Comparison of ENCODE assay signal across 20 cellular contexts in genomic region chr11:3902441-3902840, GRCh38. TPM values are rescaled to one million over a fixed set of nuclear protein-coding genes. Genes with fewer than 3 reads are reported as not detected.
DNase-seq lines count a peak whose midpoint lies in the region; ATAC-seq and TF ChIP-seq lines count a peak whose summit lies in the region.
"Had no signal": no experiment of that assay in that cellular context is flagged by ENCODE, and none has a peak within 500 bp of the region (broad histone marks: within the 10 kb centered on the region; RNA-seq: fewer than 3 reads in every experiment).

No MANE protein-coding gene starts in this region.

- POLR2A ChIA-PET in CD8-positive, alpha-beta memory T cell (lab: Charles Lee): interaction anchor here (1.9 kb wide), 1 partner anchor 61 kb away, joined by 4 read pairs; no protein-coding TSS in a partner anchor
- POLR2A ChIA-PET in OCI-LY7 (lab: Charles Lee): interaction anchor here (0.6 to 2.9 kb wide), 10 partner anchors 8 to 222 kb away, joined by 3 to 12 read pairs (median 6); partner anchors contain the start of gene STIM1

- no peaks in the 10 kb centered on the region for H3K9me3 ChIP-seq in CD8-positive, alpha-beta memory T cell (ENCODE audit: low read length)
- H3K9me3 ChIP-seq in OCI-LY7 (ENCODE audit: low read length) (no peaks in the 10 kb centered on the region), body of pancreas (no peaks in the 10 kb centered on the region), psoas muscle (no peaks in the 10 kb centered on the region)
- H3K9me3 ChIP-seq: BLaER1, thyroid gland had no signal

- H3K27ac Mint-ChIP-seq in CD8-positive, alpha-beta memory T cell: peak overlapping the region; percentile 59 to 91 (median 82)
- H3K27ac Mint-ChIP-seq: progenitor cell of endocrine pancreas had no signal

- H3K4me1 ChIP-seq in CD8-positive, alpha-beta memory T cell (ENCODE audit: insufficient read depth, low read length): peaks cover 72% of the 10 kb centered on the region
- H3K4me1 ChIP-seq in OCI-LY7 (ENCODE audit: insufficient read depth, low read length, poor library complexity, severe bottlenecking) (peaks cover 57% of the 10 kb centered on the region), body of pancreas (peaks cover 42% of the 10 kb centered on the region), psoas muscle (peaks cover 66% of the 10 kb centered on the region)

- WGBS in body of pancreas, 2 donors: 39 to 41% methylated on average over 6 to 7 of the region's 7 CpGs
- WGBS in psoas muscle, 3 donors: 52 to 65% (median 55%) methylated on average over 7 of the region's 7 CpGs

- no peak overlapping the region for H3K27ac ChIP-seq in CD8-positive, alpha-beta memory T cell (ENCODE audit: low read depth, low read length)
- no peak overlapping the region for H3K27ac ChIP-seq in OCI-LY7 (ENCODE audit: low read depth, low read length, poor library complexity, severe bottlenecking)
- peak overlapping the region in 3 of 4 donors; percentile 1 to 62 (median 34) for H3K27ac ChIP-seq in body of pancreas
- H3K27ac ChIP-seq in psoas muscle: peak overlapping the region; percentile 56
- H3K27ac ChIP-seq: BLaER1, coronary artery had no signal

- ATAC-seq in body of pancreas (no peak), psoas muscle (no peak), GM21526 (IDR thresholded peaks at IDR 0.05; ENCODE audit: low FRiP score, unreplicated experiment) (no peak), HG03025 (IDR thresholded peaks at IDR 0.05; ENCODE audit: low FRiP score, unreplicated experiment) (no peak)
- ATAC-seq: left ventricle myocardium superior had no signal

- H3K4me2 ChIP-seq in OCI-LY7 (ENCODE audit: low read length): peak overlapping the region; percentile 71
- H3K4me2 ChIP-seq: smooth muscle cell had no signal

- no peak overlapping the region for H2AFZ ChIP-seq in OCI-LY7 (ENCODE audit: low read length)

- H3K9me3 Mint-ChIP-seq in CD8-positive, alpha-beta memory T cell: peaks cover 0 to under 1% (median 0%) of the 10 kb centered on the region in 5 donors

- peak overlapping the region; percentile 4 to 59 (median 24) for H3K4me3 Mint-ChIP-seq in CD8-positive, alpha-beta memory T cell

- H3K9me2 ChIP-seq in OCI-LY7 (ENCODE audit: insufficient read depth, low read length): no peaks in the 10 kb centered on the region

- no peaks in the 10 kb centered on the region for H3K27me3 ChIP-seq in CD8-positive, alpha-beta memory T cell (ENCODE audit: insufficient read depth, low read length, poor library complexity, severe bottlenecking)
- H3K27me3 ChIP-seq in body of pancreas (no peaks in the 10 kb centered on the region), psoas muscle (ENCODE audit: insufficient read depth in 3 of 3, low read length in 2 of 3) (no peaks in the 10 kb centered on the region)
- H3K27me3 ChIP-seq: BLaER1, thyroid gland had no signal

- no peaks in the 10 kb centered on the region for H3K36me3 Mint-ChIP-seq in CD8-positive, alpha-beta memory T cell

- H4K20me1 ChIP-seq in OCI-LY7 (ENCODE audit: insufficient read depth, low read length): no peaks in the 10 kb centered on the region; the same call in 1 of the 2 replicates

- no peaks in the 10 kb centered on the region for H3K27me3 Mint-ChIP-seq in CD8-positive, alpha-beta memory T cell
- H3K27me3 Mint-ChIP-seq: progenitor cell of endocrine pancreas had no signal

- TF ChIP-seq CTCF in OCI-LY7 (conservative IDR thresholded peaks at IDR 0.05; ENCODE audit: low read length) (no peak), body of pancreas (IDR thresholded peaks at IDR 0.05) (no peak), psoas muscle (IDR thresholded peaks at IDR 0.05) (no peak)

- BruUV-seq in OCI-LY7 (replicated peaks; lab: Mats Ljungman, UMichigan): no TSS peak

- no peak for DNase-seq in CD8-positive, alpha-beta memory T cell
- DNase-seq in OCI-LY7 (ENCODE audit: low spot score): no peak
- DNase-seq in body of pancreas: peak in 3 of 4 donors; percentile 14 to 49 (median 30)
- no peak for DNase-seq in psoas muscle
- DNase-seq in kidney tubule cell (ENCODE audit: low spot score): no peak
- DNase-seq: activated CD4-positive, CD25-positive, alpha-beta regulatory T cell; activated gamma-delta T cell; DND-41; Karpas-422; left ventricle myocardium superior; NCI-H1417 treated with DMSO at 0.1 percent for 48 hours; NCI-H2171 treated with DMSO at 0.1 percent for 48 hours; NCI-H774; thyroid gland had no signal

- peaks cover 66 to 73% (median 70%) of the 10 kb centered on the region in 3 donors for H3K4me1 Mint-ChIP-seq in CD8-positive, alpha-beta memory T cell

- H3K79me2 ChIP-seq in OCI-LY7 (ENCODE audit: insufficient read depth, low read depth, low read length): peaks cover 33% of the 10 kb centered on the region; the same call in 1 of the 2 replicates

- H3K36me3 ChIP-seq in CD8-positive, alpha-beta memory T cell (ENCODE audit: insufficient read depth, low read length): no peaks in the 10 kb centered on the region
- H3K36me3 ChIP-seq in OCI-LY7 (ENCODE audit: insufficient read depth, low read length): no peaks in the 10 kb centered on the region
- no peaks in the 10 kb centered on the region for H3K36me3 ChIP-seq in body of pancreas (replicated peaks in 1 of 2; ENCODE audit: insufficient read depth in 1 of 2, low read depth in 2 of 2)
- H3K36me3 ChIP-seq in psoas muscle (ENCODE audit: insufficient read depth in 1 of 2, low read depth in 1 of 2): no peaks in the 10 kb centered on the region
- H3K36me3 ChIP-seq: BLaER1, thyroid gland had no signal

- CTCF ChIA-PET in CD8-positive, alpha-beta memory T cell (lab: Charles Lee): interaction anchor here (1.2 to 2.5 kb wide), 5 partner anchors 8 to 171 kb away, joined by 3 to 22 read pairs (median 4); partner anchors contain the start of gene STIM1
- CTCF ChIA-PET in OCI-LY7 (lab: Charles Lee; ENCODE audit: unreplicated experiment): interaction anchor here (1.4 kb wide), 1 partner anchor 48 kb away, joined by 6 read pairs; the partner anchor contains the start of gene STIM1

- H3K4me3 ChIP-seq in CD8-positive, alpha-beta memory T cell (ENCODE audit: low read length): no peak overlapping the region
- H3K4me3 ChIP-seq in OCI-LY7 (ENCODE audit: low read depth, low read length, poor library complexity, severe bottlenecking) (no peak overlapping the region), body of pancreas (no peak overlapping the region), psoas muscle (no peak overlapping the region)
- H3K4me3 ChIP-seq: BLaER1, coronary artery, smooth muscle cell, thyroid gland had no signal

- TF ChIP-seq POLR2A in body of pancreas (IDR thresholded peaks at IDR 0.05): no peak

- intact Hi-C loops in OCI-LY7 (cut with micrococcal nuclease; ENCODE audit: unreplicated experiment) (no loop called here), body of pancreas (cut with DNase I) (no loop called here), psoas muscle (cut with DNase I) (no loop called here)

RNA-seq across cellular contexts. Expression of gene STIM1, which starts 47.0 kb away (rescaled TPM):
- 10 to 100 TPM; 45.6 to 46.0 TPM for total RNA-seq in CD8-positive, alpha-beta memory T cell
- polyA plus RNA-seq in CD8-positive, alpha-beta memory T cell: 43.8 TPM
- 20.9 and 21.0 TPM in 2 replicates for total RNA-seq in OCI-LY7 (2014; rRNA removed; shearing (Covaris generic))
- total RNA-seq in OCI-LY7 (2022) (49.1 and 55.4 TPM in 2 replicates), body of pancreas (10 to 100 TPM; 20.4 to 24.6 TPM), psoas muscle (100 to 1,000 TPM in 3 of 4 donors, 10 to 100 TPM in 1; 97.5 to 147 (median 112) TPM)
- 100 to 1,000 TPM in 1 of 3 donors, 10 to 100 TPM in 2; 52.1 to 133 (median 66.4) TPM for polyA plus RNA-seq in psoas muscle

Comparison
In these comparisons a context has a peak if more than half of its experiments do, and no peak if none do; other contexts are left out.
1. DNase-seq: peak in body of pancreas (3 of 4); none in CD8-positive, alpha-beta memory T cell (0 of 5), OCI-LY7 (single experiment), psoas muscle (0 of 2) and kidney tubule cell (single experiment).
2. H3K27ac ChIP-seq: peak in body of pancreas (3 of 4) and psoas muscle (single experiment); none in CD8-positive, alpha-beta memory T cell (single experiment) and OCI-LY7 (single experiment).